Comparison of ENCODE assay signal across 1 cellular context in genomic region chr9:113452206-113452605, GRCh38.
TF ChIP-seq lines count a peak whose summit lies in the region.

No MANE protein-coding gene starts in this region.

TF ChIP-seq in K562, 482 proteins besides CTCF, POLR2A, EP300 and RAD21:
- TF ChIP-seq MEF2A (IDR thresholded peaks at IDR 0.05; ENCODE audit: control insufficient read depth, low read depth, low read length): peak; percentile 51; the same call in 1 of the 2 replicates
- TF ChIP-seq ZNF384 (IDR thresholded peaks at IDR 0.05; ENCODE audit: low read depth, low read length): peak; percentile 67
- no peak for TF ChIP-seq ATF4 (CRISPR knock-in tag; IDR thresholded peaks at IDR 0.05)
- no peak for TF ChIP-seq HDAC3 (IDR thresholded peaks at IDR 0.05; ENCODE audit: borderline replicate concordance, partially characterized antibody)
- TF ChIP-seq ATF7 (IDR thresholded peaks at IDR 0.05): peak; percentile 38; the same call in 1 of the 2 replicates
- TF ChIP-seq PHB (CRISPR knock-in tag; IDR thresholded peaks at IDR 0.05): no peak
- TF ChIP-seq MLX (CRISPR knock-in tag; conservative IDR thresholded peaks at IDR 0.05): no peak
- no peak for TF ChIP-seq DMBX1 (CRISPR knock-in tag; IDR thresholded peaks at IDR 0.05; ENCODE audit: borderline replicate concordance)
- TF ChIP-seq ATF3 (IDR thresholded peaks at IDR 0.05): peak; percentile 59; the same call in 1 of the 2 replicates
- TF ChIP-seq ATF3 (CRISPR knock-in tag; conservative IDR thresholded peaks at IDR 0.05): no peak
